Comparison of ENCODE assay signal across 1 cellular context in the genomic region with DNA sequence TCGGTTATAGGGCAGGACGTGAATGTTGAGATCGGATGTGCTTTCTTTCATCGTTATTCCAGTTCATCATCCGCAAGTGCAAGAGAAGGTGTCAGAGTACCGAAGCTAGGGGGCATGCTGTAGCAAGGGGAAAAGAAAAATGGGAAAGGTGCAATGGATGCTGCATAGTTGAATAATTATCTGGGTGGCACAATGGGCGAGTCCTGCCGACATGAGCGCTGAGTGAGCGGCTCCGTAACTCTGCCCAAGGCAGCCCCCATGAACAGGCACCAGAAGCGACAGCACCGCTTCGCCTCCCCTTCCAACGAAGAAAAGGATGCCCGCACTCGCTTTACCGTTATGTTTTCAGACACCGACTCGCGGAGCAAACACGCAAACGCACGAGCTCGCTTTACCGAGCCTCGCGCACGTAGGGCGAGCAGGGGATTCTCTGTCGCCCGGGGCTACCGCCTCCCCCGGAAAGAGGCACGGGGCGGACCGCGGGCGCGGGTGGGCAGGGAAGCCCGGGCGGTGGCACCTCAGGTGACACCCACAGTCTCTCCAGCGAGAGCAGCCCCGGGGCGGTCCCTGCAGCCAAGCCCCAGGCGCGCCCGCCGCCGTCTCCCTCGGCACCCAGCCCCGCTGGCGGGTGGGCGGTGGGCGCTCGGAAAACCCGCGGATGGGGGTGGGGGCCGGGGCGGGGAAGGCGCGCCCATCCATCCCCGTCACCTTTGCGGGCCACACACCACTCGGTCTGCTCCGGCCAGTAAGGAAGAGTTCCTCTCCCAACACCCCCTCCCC.
TF ChIP-seq lines count a peak whose summit lies in the region.

No MANE protein-coding gene starts in this region.

TF ChIP-seq in HepG2, 621 proteins besides CTCF, POLR2A, EP300 and RAD21 (continued from another document):
- TF ChIP-seq, protein P1, sequence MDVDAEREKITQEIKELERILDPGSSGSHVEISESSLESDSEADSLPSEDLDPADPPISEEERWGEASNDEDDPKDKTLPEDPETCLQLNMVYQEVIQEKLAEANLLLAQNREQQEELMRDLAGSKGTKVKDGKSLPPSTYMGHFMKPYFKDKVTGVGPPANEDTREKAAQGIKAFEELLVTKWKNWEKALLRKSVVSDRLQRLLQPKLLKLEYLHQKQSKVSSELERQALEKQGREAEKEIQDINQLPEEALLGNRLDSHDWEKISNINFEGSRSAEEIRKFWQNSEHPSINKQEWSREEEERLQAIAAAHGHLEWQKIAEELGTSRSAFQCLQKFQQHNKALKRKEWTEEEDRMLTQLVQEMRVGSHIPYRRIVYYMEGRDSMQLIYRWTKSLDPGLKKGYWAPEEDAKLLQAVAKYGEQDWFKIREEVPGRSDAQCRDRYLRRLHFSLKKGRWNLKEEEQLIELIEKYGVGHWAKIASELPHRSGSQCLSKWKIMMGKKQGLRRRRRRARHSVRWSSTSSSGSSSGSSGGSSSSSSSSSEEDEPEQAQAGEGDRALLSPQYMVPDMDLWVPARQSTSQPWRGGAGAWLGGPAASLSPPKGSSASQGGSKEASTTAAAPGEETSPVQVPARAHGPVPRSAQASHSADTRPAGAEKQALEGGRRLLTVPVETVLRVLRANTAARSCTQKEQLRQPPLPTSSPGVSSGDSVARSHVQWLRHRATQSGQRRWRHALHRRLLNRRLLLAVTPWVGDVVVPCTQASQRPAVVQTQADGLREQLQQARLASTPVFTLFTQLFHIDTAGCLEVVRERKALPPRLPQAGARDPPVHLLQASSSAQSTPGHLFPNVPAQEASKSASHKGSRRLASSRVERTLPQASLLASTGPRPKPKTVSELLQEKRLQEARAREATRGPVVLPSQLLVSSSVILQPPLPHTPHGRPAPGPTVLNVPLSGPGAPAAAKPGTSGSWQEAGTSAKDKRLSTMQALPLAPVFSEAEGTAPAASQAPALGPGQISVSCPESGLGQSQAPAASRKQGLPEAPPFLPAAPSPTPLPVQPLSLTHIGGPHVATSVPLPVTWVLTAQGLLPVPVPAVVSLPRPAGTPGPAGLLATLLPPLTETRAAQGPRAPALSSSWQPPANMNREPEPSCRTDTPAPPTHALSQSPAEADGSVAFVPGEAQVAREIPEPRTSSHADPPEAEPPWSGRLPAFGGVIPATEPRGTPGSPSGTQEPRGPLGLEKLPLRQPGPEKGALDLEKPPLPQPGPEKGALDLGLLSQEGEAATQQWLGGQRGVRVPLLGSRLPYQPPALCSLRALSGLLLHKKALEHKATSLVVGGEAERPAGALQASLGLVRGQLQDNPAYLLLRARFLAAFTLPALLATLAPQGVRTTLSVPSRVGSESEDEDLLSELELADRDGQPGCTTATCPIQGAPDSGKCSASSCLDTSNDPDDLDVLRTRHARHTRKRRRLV (CRISPR knock-in tag; IDR thresholded peaks at IDR 0.05), result 0 out of 2 replicates have a peak, but pooled peaks have one; percentile 27
- TF ChIP-seq NFKBIZ (CRISPR knock-in tag; IDR thresholded peaks at IDR 0.05), result no peak
- no peak for TF ChIP-seq PAWR (CRISPR knock-in tag; IDR thresholded peaks at IDR 0.05; ENCODE audit: borderline replicate concordance)
- TF ChIP-seq, protein P2, sequence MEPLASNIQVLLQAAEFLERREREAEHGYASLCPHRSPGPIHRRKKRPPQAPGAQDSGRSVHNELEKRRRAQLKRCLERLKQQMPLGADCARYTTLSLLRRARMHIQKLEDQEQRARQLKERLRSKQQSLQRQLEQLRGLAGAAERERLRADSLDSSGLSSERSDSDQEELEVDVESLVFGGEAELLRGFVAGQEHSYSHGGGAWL (CRISPR knock-in tag; IDR thresholded peaks at IDR 0.05), result peak; percentile 23; the same call in 1 of the 2 replicates
